Comparison of ENCODE assay signal across 1 cellular context in the genomic region with DNA sequence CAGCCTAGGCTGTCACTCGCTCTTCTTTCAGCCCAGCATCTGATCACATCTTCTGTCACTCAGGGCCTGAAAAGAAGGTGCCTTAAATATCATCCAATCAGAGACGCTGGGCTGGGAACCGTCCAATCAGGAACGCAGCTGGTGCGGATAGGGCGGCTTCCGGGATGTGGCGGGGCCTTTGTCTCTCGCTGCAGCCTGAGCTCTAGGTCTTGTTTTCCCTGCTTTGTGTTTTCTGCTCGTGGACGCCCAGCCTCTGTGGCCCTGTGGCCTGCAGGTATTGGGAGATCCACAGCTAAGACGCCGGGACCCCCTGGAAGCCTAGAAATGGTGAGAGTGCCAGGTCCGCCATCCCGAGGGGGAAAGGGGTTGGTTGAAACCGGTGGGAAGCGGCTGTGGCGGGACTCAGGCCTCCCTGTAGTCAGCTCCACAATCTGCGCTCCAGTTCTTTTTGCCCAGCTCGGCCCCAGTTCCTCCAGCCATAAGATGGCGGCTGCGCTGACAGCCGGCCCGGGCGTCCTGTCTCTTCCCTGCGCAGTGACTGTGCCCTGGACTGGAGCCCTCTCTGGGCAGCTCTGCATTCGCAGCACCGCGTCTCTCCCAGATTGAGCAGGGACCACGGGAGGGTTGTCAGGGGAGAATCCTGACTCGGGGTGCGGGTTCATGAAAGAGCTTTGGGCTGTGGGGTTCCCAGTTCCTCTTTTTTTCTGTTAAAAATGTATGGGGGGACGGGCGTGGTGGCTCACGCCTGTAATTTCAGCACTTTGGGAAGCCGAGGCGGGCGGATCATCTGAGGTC.
TF ChIP-seq lines count a peak whose summit lies in the region.

TSS of gene ZNF85 (plus strand) at position 175 of the 795 bp plus-strand sequence. CDS start at position 325, 150 bp downstream.

TF ChIP-seq in HEK293, 187 proteins besides CTCF, POLR2A, EP300 and RAD21 (continued from another document):
- TF ChIP-seq ZNF645 (tag by site-specific recombination; IDR thresholded peaks at IDR 0.05) (no peak), ZNF639 (tag by site-specific recombination; IDR thresholded peaks at IDR 0.05) (no peak), ZNF302 (tag by site-specific recombination; IDR thresholded peaks at IDR 0.05; ENCODE audit: low read depth) (no peak), KLF8 (tag by site-specific recombination; IDR thresholded peaks at IDR 0.05) (no peak), ZNF670 (tag by site-specific recombination; IDR thresholded peaks at IDR 0.05; ENCODE audit: low read depth) (no peak), ZNF239 (tag by site-specific recombination; IDR thresholded peaks at IDR 0.05) (no peak), ZNF223 (tag by site-specific recombination; IDR thresholded peaks at IDR 0.05) (no peak), ZNF23 (tag by site-specific recombination; IDR thresholded peaks at IDR 0.05; ENCODE audit: borderline replicate concordance) (no peak)
